Comparison of ENCODE assay signal across 8 cellular contexts in genomic region chr3:146543461-146544012, GRCh38. TPM values are rescaled to one million over a fixed set of nuclear protein-coding genes. Genes with fewer than 3 reads are reported as not detected.
DNase-seq lines count a peak whose midpoint lies in the region; ATAC-seq and TF ChIP-seq lines count a peak whose summit lies in the region.

No MANE protein-coding gene starts in this region.

- no peaks in the 10 kb centered on the region for H3K9me3 Mint-ChIP-seq in central memory CD8-positive, alpha-beta T cell

- ATAC-seq in HG02610 (IDR thresholded peaks at IDR 0.05; ENCODE audit: unreplicated experiment) (peak; percentile 0), right lobe of liver (peak; percentile 27 to 48 (median 38))
- peak; percentile 24 for ATAC-seq in central memory CD8-positive, alpha-beta T cell (replicated peaks; ENCODE audit: extremely low read depth, poor library complexity, severe bottlenecking)

- TF ChIP-seq EP300 in transverse colon (IDR thresholded peaks at IDR 0.05; ENCODE audit: low read depth), result no peak

- H3K27ac ChIP-seq in right lobe of liver, result peak overlapping the region; percentile 95 to 98 (median 97)
- H3K27ac ChIP-seq in transverse colon, result peak overlapping the region; percentile 95 to 98 (median 97)

- peaks cover 10% of the 10 kb centered on the region for H3K36me3 Mint-ChIP-seq in central memory CD8-positive, alpha-beta T cell (ENCODE audit: insufficient read depth)

- DNase-seq in NCI-H510A treated with DMSO at 0.1 percent for 48 hours (lab: John Stamatoyannopoulos, UW) (peak; percentile 16), NCI-H510A (lab: John Stamatoyannopoulos, UW) (no peak), NCI-H82 treated with DMSO at 0.1 percent for 48 hours (lab: John Stamatoyannopoulos, UW; ENCODE audit: unreplicated experiment) (peak; percentile 27), right lobe of liver (no peak), transverse colon (no peak)
- DNase-seq in central memory CD8-positive, alpha-beta T cell (ENCODE audit: low spot score in 2 of 2), result no peak
- DNase-seq in central memory CD4-positive, alpha-beta T cell, result no peak

- in situ Hi-C loops in transverse colon (cut with MboI; ENCODE audit: low pct_ligation_motif_present in 1 of 4, low pct_unique_long_range_greater_than_20kb in 1 of 4, low sequenced_read_pairs in 3 of 4), result no loop called here

- intact Hi-C loops in right lobe of liver (cut with DNase I), result no loop called here
- intact Hi-C loops in transverse colon (cut with DNase I; ENCODE audit: low total_unique reads), result no loop called here

- H3K9me3 ChIP-seq in right lobe of liver (no peaks in the 10 kb centered on the region), transverse colon (no peaks in the 10 kb centered on the region)

- 1% methylated on average over 7 of the region's 10 CpGs for WGBS in right lobe of liver (ENCODE audit: insufficient coverage, low coverage, low lambda C conversion rate, missing lambda C conversion rate)
- 0 to 2% methylated on average over 3 to 10 of the region's 10 CpGs for WGBS in transverse colon (ENCODE audit: low coverage in 1 of 2), 2 donors

- H3K27me3 Mint-ChIP-seq in central memory CD8-positive, alpha-beta T cell, result no peaks in the 10 kb centered on the region

- H3K27ac Mint-ChIP-seq in central memory CD8-positive, alpha-beta T cell (ENCODE audit: low read depth), result peak overlapping the region; percentile 95

- H3K4me1 ChIP-seq in right lobe of liver (peaks cover 0 to 51% (median 5%) of the 10 kb centered on the region in 4 donors), transverse colon (peaks cover 6 to 54% (median 35%) of the 10 kb centered on the region in 4 donors)

- TF ChIP-seq CTCF in right lobe of liver (IDR thresholded peaks at IDR 0.05), result no peak
- TF ChIP-seq CTCF in transverse colon (IDR thresholded peaks at IDR 0.05), result no peak

- H3K4me3 Mint-ChIP-seq in central memory CD8-positive, alpha-beta T cell, result peak overlapping the region; percentile 97

- peak overlapping the region; percentile 58 to 80 (median 80) for H3K4me3 ChIP-seq in right lobe of liver
- peak overlapping the region; percentile 48 to 96 (median 74) for H3K4me3 ChIP-seq in transverse colon

- no peak for TF ChIP-seq POLR2A in right lobe of liver (IDR thresholded peaks at IDR 0.05)
- no peak for TF ChIP-seq POLR2A in transverse colon (IDR thresholded peaks at IDR 0.05)

- H3K27me3 ChIP-seq in right lobe of liver (no peaks in the 10 kb centered on the region), transverse colon (no peaks in the 10 kb centered on the region)

- H3K36me3 ChIP-seq in right lobe of liver (no peaks in the 10 kb centered on the region), transverse colon (no peaks in the 10 kb centered on the region)

- peaks cover 65% of the 10 kb centered on the region for H3K4me1 Mint-ChIP-seq in central memory CD8-positive, alpha-beta T cell

RNA-seq across cellular contexts. Expression of gene PLSCR1, which starts 0.9 kb away (rescaled TPM):
- total RNA-seq in right lobe of liver, result 10 to 100 TPM; 15.1 to 83.8 (median 44.9) TPM
- 100 to 1,000 TPM; 101 to 333 (median 214) TPM for total RNA-seq in transverse colon

Comparison
In these comparisons a context has a peak if more than half of its experiments do, and no peak if none do; other contexts are left out.
1. DNase-seq: peak in NCI-H510A treated with DMSO at 0.1 percent for 48 hours (single experiment) and NCI-H82 treated with DMSO at 0.1 percent for 48 hours (single experiment); none in NCI-H510A (single experiment), central memory CD8-positive, alpha-beta T cell (0 of 2), right lobe of liver (0 of 3), transverse colon (single experiment) and central memory CD4-positive, alpha-beta T cell (single experiment).
2. Peak in every context shown above with its lines, with median percentiles within 50 percentile points of each other: ATAC-seq.